In the genomic region with DNA sequence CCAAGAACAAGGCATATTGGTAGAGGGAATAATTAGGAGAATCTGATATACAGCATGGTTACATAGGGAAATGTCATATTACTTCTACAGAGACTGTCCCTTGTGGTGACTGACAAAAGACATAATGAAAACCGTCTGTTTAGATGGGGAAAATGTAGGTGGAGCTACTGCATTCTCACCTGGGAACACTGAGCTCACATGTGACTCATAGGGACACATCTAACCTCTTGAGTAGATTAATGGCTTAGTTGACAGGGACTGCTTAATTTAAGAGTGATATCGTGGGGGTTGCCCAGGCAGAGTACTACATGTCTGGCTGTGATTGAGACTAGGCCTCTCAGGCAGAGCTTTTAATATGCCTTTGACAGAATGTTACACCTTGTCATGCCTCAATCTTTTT, we compare ENCODE assay signal across 17 cellular contexts.
DNase-seq lines count a peak whose midpoint lies in the region; ATAC-seq and TF ChIP-seq lines count a peak whose summit lies in the region.
"Had no signal": no experiment of that assay in that cellular context is flagged by ENCODE, and none has a peak within 500 bp of the region (broad histone marks: within the 10 kb centered on the region; RNA-seq: fewer than 3 reads in every experiment).

No MANE protein-coding gene starts in this region.

- H3K27ac ChIP-seq in RWPE2 (ENCODE audit: poor library complexity, severe bottlenecking): no peak overlapping the region
- no peak overlapping the region for H3K27ac ChIP-seq in SK-N-SH (ENCODE audit: low read depth in 2 of 2, low read length in 1 of 2)
- H3K27ac ChIP-seq: A549, C4-2B, Peyer's patch had no signal

- H3K36me3 ChIP-seq in RWPE2 (ENCODE audit: low read depth) (no peaks in the 10 kb centered on the region), SK-N-SH (replicated peaks in 1 of 2; ENCODE audit: control insufficient read depth in 1 of 2, insufficient read depth in 2 of 2, low read length in 1 of 2) (no peaks in the 10 kb centered on the region)
- H3K36me3 ChIP-seq: Peyer's patch had no signal

- no peak overlapping the region for H2AFZ ChIP-seq in SK-N-SH (ENCODE audit: low read depth)

- H3K27me3 ChIP-seq in RWPE2 (ENCODE audit: insufficient read depth, poor library complexity, severe bottlenecking) (no peaks in the 10 kb centered on the region), SK-N-SH (ENCODE audit: insufficient read depth) (no peaks in the 10 kb centered on the region)
- H3K27me3 ChIP-seq: Peyer's patch had no signal

- TF ChIP-seq RAD21 in SK-N-SH (IDR thresholded peaks at IDR 0.05; ENCODE audit: low read length): no peak

- H3K4me1 ChIP-seq in RWPE2 (ENCODE audit: insufficient read depth, poor library complexity, severe bottlenecking) (no peaks in the 10 kb centered on the region), SK-N-SH (ENCODE audit: control insufficient read depth in 1 of 2, insufficient read depth in 2 of 2, low read depth in 1 of 2, low read length in 1 of 2) (no peaks in the 10 kb centered on the region)
- H3K4me1 ChIP-seq: A549, Peyer's patch had no signal

- TF ChIP-seq CTCF in RWPE2 (IDR thresholded peaks at IDR 0.05; ENCODE audit: poor library complexity, severe bottlenecking) (no peak), SK-N-SH (IDR thresholded peaks at IDR 0.05) (no peak)

- H3K9me2 ChIP-seq in SK-N-SH: no peaks in the 10 kb centered on the region

- no peak for TF ChIP-seq EP300 in SK-N-SH (IDR thresholded peaks at IDR 0.05; ENCODE audit: borderline replicate concordance in 1 of 2, low read depth in 1 of 2, low read length in 1 of 2)

- CTCF ChIA-PET in SK-N-SH (lab: Yijun Ruan, JAX): interaction anchor here (0.7 to 1.5 kb wide), 3 partner anchors 26 to 469 kb away, joined by 3 read pairs; no protein-coding TSS in a partner anchor

- H3F3A ChIP-seq in SK-N-SH (replicated peaks; ENCODE audit: insufficient read depth): peaks cover 16% of the 10 kb centered on the region

- no peaks in the 10 kb centered on the region for H3K79me2 ChIP-seq in SK-N-SH (ENCODE audit: insufficient read depth)

- H3K4me3 ChIP-seq in RWPE2 (ENCODE audit: severe bottlenecking) (no peak overlapping the region), SK-N-SH (ENCODE audit: low read depth in 2 of 2, low read length in 1 of 2) (no peak overlapping the region)
- H3K4me3 ChIP-seq: A549, Peyer's patch had no signal

- H3K9ac ChIP-seq in SK-N-SH: no peak overlapping the region

- POLR2A ChIA-PET in SK-N-SH (lab: Yijun Ruan, JAX): no interaction called here

- peak; percentile 60 for ATAC-seq in RWPE2 (ENCODE audit: low read depth)
- ATAC-seq: A549 had no signal

- 5% methylated on average over 2 of the region's 2 CpGs for WGBS in SK-N-SH (ENCODE audit: low lambda C conversion rate)

- H3K4me2 ChIP-seq in SK-N-SH: no peak overlapping the region
- H3K4me2 ChIP-seq: A549 had no signal

- H4K20me1 ChIP-seq in SK-N-SH (ENCODE audit: insufficient read depth): no peaks in the 10 kb centered on the region

- no peaks in the 10 kb centered on the region for H3K9me3 ChIP-seq in RWPE2 (ENCODE audit: severe bottlenecking)
- no peaks in the 10 kb centered on the region for H3K9me3 ChIP-seq in SK-N-SH
- H3K9me3 ChIP-seq: A549, Peyer's patch had no signal

- DNase-seq in NCI-H187 treated with DMSO at 0.1 percent for 48 hours (lab: John Stamatoyannopoulos, UW) (peak; percentile 5), NCI-H187 (lab: John Stamatoyannopoulos, UW) (no peak), NCI-H1417 (lab: John Stamatoyannopoulos, UW) (peak; percentile 27 to 85 (median 33)), RWPE2 (ENCODE audit: low spot score) (no peak), left kidney (ENCODE audit: low read depth, low spot score) (peak; percentile 25), UCSD-AML1 (lab: John Stamatoyannopoulos, UW; ENCODE audit: unreplicated experiment) (no peak), SK-N-SH (no peak), GOT3 (lab: John Stamatoyannopoulos, UW) (no peak)
- DNase-seq: DMS79 treated with DMSO at 0.1 percent for 48 hours, GF-D8, HCEC 1CT, NCI-H1694 treated with DMSO at 0.1 percent for 48 hours, NCI-H526 treated with DMSO at 0.1 percent for 48 hours, Peyer's patch, SIG-M5 had no signal

TF ChIP-seq in SK-N-SH, 30 proteins besides CTCF, POLR2A, EP300 and RAD21 (continues in another document):
- TF ChIP-seq, protein P1, sequence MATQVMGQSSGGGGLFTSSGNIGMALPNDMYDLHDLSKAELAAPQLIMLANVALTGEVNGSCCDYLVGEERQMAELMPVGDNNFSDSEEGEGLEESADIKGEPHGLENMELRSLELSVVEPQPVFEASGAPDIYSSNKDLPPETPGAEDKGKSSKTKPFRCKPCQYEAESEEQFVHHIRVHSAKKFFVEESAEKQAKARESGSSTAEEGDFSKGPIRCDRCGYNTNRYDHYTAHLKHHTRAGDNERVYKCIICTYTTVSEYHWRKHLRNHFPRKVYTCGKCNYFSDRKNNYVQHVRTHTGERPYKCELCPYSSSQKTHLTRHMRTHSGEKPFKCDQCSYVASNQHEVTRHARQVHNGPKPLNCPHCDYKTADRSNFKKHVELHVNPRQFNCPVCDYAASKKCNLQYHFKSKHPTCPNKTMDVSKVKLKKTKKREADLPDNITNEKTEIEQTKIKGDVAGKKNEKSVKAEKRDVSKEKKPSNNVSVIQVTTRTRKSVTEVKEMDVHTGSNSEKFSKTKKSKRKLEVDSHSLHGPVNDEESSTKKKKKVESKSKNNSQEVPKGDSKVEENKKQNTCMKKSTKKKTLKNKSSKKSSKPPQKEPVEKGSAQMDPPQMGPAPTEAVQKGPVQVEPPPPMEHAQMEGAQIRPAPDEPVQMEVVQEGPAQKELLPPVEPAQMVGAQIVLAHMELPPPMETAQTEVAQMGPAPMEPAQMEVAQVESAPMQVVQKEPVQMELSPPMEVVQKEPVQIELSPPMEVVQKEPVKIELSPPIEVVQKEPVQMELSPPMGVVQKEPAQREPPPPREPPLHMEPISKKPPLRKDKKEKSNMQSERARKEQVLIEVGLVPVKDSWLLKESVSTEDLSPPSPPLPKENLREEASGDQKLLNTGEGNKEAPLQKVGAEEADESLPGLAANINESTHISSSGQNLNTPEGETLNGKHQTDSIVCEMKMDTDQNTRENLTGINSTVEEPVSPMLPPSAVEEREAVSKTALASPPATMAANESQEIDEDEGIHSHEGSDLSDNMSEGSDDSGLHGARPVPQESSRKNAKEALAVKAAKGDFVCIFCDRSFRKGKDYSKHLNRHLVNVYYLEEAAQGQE (IDR thresholded peaks at IDR 0.05; ENCODE audit: low read depth, low read length): no peak
- TF ChIP-seq FOSL2 (IDR thresholded peaks at IDR 0.05; ENCODE audit: borderline replicate concordance, low read depth) (no peak), SMC3 (IDR thresholded peaks at IDR 0.05; ENCODE audit: low read depth, low read length) (no peak), MAX (IDR thresholded peaks at IDR 0.05; ENCODE audit: low read depth) (no peak), YY1 (IDR thresholded peaks at IDR 0.05; ENCODE audit: low read depth) (no peak), FOXM1 (IDR thresholded peaks at IDR 0.05; ENCODE audit: low read depth) (no peak), PBX3 (IDR thresholded peaks at IDR 0.05) (no peak), GABPA (IDR thresholded peaks at IDR 0.05; ENCODE audit: low read depth) (no peak), FOXJ3 (CRISPR knock-in tag; IDR thresholded peaks at IDR 0.05) (no peak), JUND (IDR thresholded peaks at IDR 0.05) (no peak), TAF1 (IDR thresholded peaks at IDR 0.05; ENCODE audit: borderline replicate concordance, low read depth, low read length) (no peak), TCF12 (IDR thresholded peaks at IDR 0.05) (no peak), SIN3A (IDR thresholded peaks at IDR 0.05; ENCODE audit: borderline replicate concordance, low read depth, low read length) (no peak), USF1 (IDR thresholded peaks at IDR 0.05; ENCODE audit: borderline replicate concordance, low read depth) (no peak), MXI1 (IDR thresholded peaks at IDR 0.05; ENCODE audit: low read depth, low read length) (no peak), IRF3 (IDR thresholded peaks at IDR 0.05; ENCODE audit: low read depth, low read length) (no peak), RFX5 (IDR thresholded peaks at IDR 0.05; ENCODE audit: low read length) (no peak)

Comparison
In these comparisons a context has a peak if more than half of its experiments do, and no peak if none do; other contexts are left out.
1. DNase-seq: peak in NCI-H187 treated with DMSO at 0.1 percent for 48 hours (single experiment), NCI-H1417 (3 of 3) and left kidney (single experiment); none in NCI-H187 (0 of 2), RWPE2 (single experiment), UCSD-AML1 (single experiment), SK-N-SH (single experiment) and GOT3 (single experiment).